Comparison of ENCODE assay signal across 6 cellular contexts in genomic region chr7:132254455-132254854, GRCh38.
"Had no signal": no experiment of that assay in that cellular context is flagged by ENCODE, and none has a peak within 500 bp of the region (broad histone marks: within the 10 kb centered on the region; RNA-seq: fewer than 3 reads in every experiment).

No MANE protein-coding gene starts in this region.

- DNase-seq: GM23248, GOT3, H7, HCEC 1CT, IMR-90 had no signal

- H3K4me3 ChIP-seq: GM23248, K562 had no signal

- ATAC-seq: K562 had no signal

- H3K27ac ChIP-seq: GM23248 had no signal
